Comparison of ENCODE assay signal across 18 cellular contexts in the genomic region with DNA sequence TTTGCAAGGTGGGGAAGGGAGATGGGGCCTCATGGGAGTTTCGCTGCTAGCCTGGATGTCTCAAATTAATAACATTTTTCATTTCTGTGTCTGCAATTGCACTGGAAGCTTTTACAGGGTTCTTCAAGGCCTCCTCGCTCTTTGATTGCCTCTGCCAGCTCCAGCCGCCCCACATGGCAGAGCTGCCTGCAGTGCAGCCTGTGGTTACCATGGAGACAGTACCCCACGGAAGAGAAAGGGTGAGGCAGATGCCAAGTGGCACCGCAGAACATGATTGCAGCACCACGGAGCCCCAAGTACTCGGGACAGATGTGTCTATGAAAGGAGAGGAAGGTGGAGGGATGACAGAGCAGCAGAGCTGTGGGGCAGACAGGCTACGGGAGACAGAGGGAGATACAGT. TPM values are rescaled to one million over a fixed set of nuclear protein-coding genes. Genes with fewer than 3 reads are reported as not detected.
DNase-seq lines count a peak whose midpoint lies in the region; ATAC-seq and TF ChIP-seq lines count a peak whose summit lies in the region.
"Had no signal": no experiment of that assay in that cellular context is flagged by ENCODE, and none has a peak within 500 bp of the region (broad histone marks: within the 10 kb centered on the region; RNA-seq: fewer than 3 reads in every experiment).

No MANE protein-coding gene starts in this region.

- DNase-seq in NCI-H2081 (lab: John Stamatoyannopoulos, UW) (peak; percentile 45 to 63), NCI-H2081 treated with DMSO at 0.1 percent for 48 hours (lab: John Stamatoyannopoulos, UW) (no peak), NCI-H69 (lab: John Stamatoyannopoulos, UW) (peak; percentile 30), dorsolateral prefrontal cortex (peak; percentile 31 to 85 (median 74)), posterior vena cava (ENCODE audit: low spot score) (peak; percentile 29), NCI-H774 (lab: John Stamatoyannopoulos, UW) (no peak)
- no peak for DNase-seq in activated T-helper 2 cell treated with anti-CD3 and anti-CD28 coated beads, Interferon-gamma antibody, Interleukin-2, Interleukin-4, amounts not matched to agents 10 μg/mL and 5 μg/mL and 100 μg/mL, durations not matched to agents 14 hours and 24 hours and 36 hours (ENCODE audit: low spot score)
- DNase-seq: activated CD4-positive, alpha-beta T cell treated with anti-CD3 and anti-CD28 coated beads, Interleukin-2, amount 10 ng/mL, durations not matched to agents 24 days and 14 days; activated CD8-positive, alpha-beta memory T cell treated with anti-CD3 and anti-CD28 coated beads, Interleukin-2, amount 50 U/mL, for 4 hours; activated effector memory CD4-positive, alpha-beta T cell treated with anti-CD3 and anti-CD28 coated beads, Interleukin-2, amount 50 U/mL, for 16 hours; left ventricle myocardium superior; NCI-H1930 had no signal

- no peak for TF ChIP-seq CTCF in dorsolateral prefrontal cortex (IDR thresholded peaks at IDR 0.05 in 54 of 56, conservative IDR thresholded peaks at IDR 0.05 in 2 of 56; ENCODE audit: low read depth in 1 of 56, partially characterized antibody in 56 of 56)

- H3K4me1 Mint-ChIP-seq in activated T-helper 2 cell treated with anti-CD3 and anti-CD28 coated beads, Interferon-gamma antibody, Interleukin-2, Interleukin-4, amounts not matched to agents 10 μg/mL and 5 μg/mL and 100 μg/mL, durations not matched to agents 14 hours and 24 hours and 36 hours (ENCODE audit: low read depth) = no peaks in the 10 kb centered on the region
- H3K4me1 Mint-ChIP-seq: activated CD4-positive, alpha-beta T cell treated with anti-CD3 and anti-CD28 coated beads, Interleukin-2, amount 10 ng/mL, durations not matched to agents 24 days and 14 days had no signal

- H3K4me3 ChIP-seq in dorsolateral prefrontal cortex = peak overlapping the region in 20 of 59 donors; percentile 2 to 35 (median 24)
- H3K4me3 ChIP-seq: BLaER1, cardiac muscle cell had no signal

- H3K27ac Mint-ChIP-seq in activated T-helper 2 cell treated with anti-CD3 and anti-CD28 coated beads, Interferon-gamma antibody, Interleukin-2, Interleukin-4, amounts not matched to agents 10 μg/mL and 5 μg/mL and 100 μg/mL, durations not matched to agents 14 hours and 24 hours and 36 hours = no peak overlapping the region
- H3K27ac Mint-ChIP-seq: activated CD4-positive, alpha-beta T cell treated with anti-CD3 and anti-CD28 coated beads, Interleukin-2, amount 10 ng/mL, durations not matched to agents 24 days and 14 days had no signal

- peak overlapping the region in 30 of 59 donors; percentile 7 to 70 (median 38) for H3K27ac ChIP-seq in dorsolateral prefrontal cortex
- H3K27ac ChIP-seq: BLaER1, cardiac muscle cell, neutrophil had no signal

- H3K4me3 Mint-ChIP-seq in activated T-helper 2 cell treated with anti-CD3 and anti-CD28 coated beads, Interferon-gamma antibody, Interleukin-2, Interleukin-4, amounts not matched to agents 10 μg/mL and 5 μg/mL and 100 μg/mL, durations not matched to agents 14 hours and 24 hours and 36 hours (ENCODE audit: low read depth) = no peak overlapping the region
- H3K4me3 Mint-ChIP-seq: activated CD4-positive, alpha-beta T cell treated with anti-CD3 and anti-CD28 coated beads, Interleukin-2, amount 10 ng/mL, durations not matched to agents 24 days and 14 days had no signal

- no peak for ATAC-seq in HG02870 (IDR thresholded peaks at IDR 0.05; ENCODE audit: unreplicated experiment)
- ATAC-seq: left ventricle myocardium superior, right cardiac atrium had no signal

- H3K9me3 Mint-ChIP-seq in activated T-helper 2 cell treated with anti-CD3 and anti-CD28 coated beads, Interferon-gamma antibody, Interleukin-2, Interleukin-4, amounts not matched to agents 10 μg/mL and 5 μg/mL and 100 μg/mL, durations not matched to agents 14 hours and 24 hours and 36 hours = peaks cover 25% of the 10 kb centered on the region

- H3K27me3 Mint-ChIP-seq in activated T-helper 2 cell treated with anti-CD3 and anti-CD28 coated beads, Interferon-gamma antibody, Interleukin-2, Interleukin-4, amounts not matched to agents 10 μg/mL and 5 μg/mL and 100 μg/mL, durations not matched to agents 14 hours and 24 hours and 36 hours (ENCODE audit: low read depth) = no peaks in the 10 kb centered on the region
- H3K27me3 Mint-ChIP-seq: activated CD4-positive, alpha-beta T cell treated with anti-CD3 and anti-CD28 coated beads, Interleukin-2, amount 10 ng/mL, durations not matched to agents 24 days and 14 days had no signal

- H3K36me3 Mint-ChIP-seq in activated T-helper 2 cell treated with anti-CD3 and anti-CD28 coated beads, Interferon-gamma antibody, Interleukin-2, Interleukin-4, amounts not matched to agents 10 μg/mL and 5 μg/mL and 100 μg/mL, durations not matched to agents 14 hours and 24 hours and 36 hours (ENCODE audit: low read depth) = no peaks in the 10 kb centered on the region

- intact Hi-C loops in dorsolateral prefrontal cortex (cut with DNase I) = no loop called here
- intact Hi-C loops in posterior vena cava (cut with DNase I) = no loop called here
- intact Hi-C loops in activated T-helper 2 cell treated with anti-CD3 and anti-CD28 coated beads, Interferon-gamma antibody, Interleukin-2, Interleukin-4, amounts not matched to agents 10 μg/mL and 5 μg/mL and 100 μg/mL, durations not matched to agents 14 hours and 24 hours and 36 hours (cut with micrococcal nuclease) = no loop called here

- H3K27me3 ChIP-seq in dorsolateral prefrontal cortex = no peaks in the 10 kb centered on the region
- H3K27me3 ChIP-seq: BLaER1, cardiac muscle cell, neutrophil had no signal

RNA-seq across cellular contexts. Expression of a gene that starts 25.4 kb away (rescaled TPM):
- total RNA-seq in dorsolateral prefrontal cortex (100 to 1,000 TPM; 239 to 532 (median 375) TPM), posterior vena cava (1 to 10 TPM in 1 of 2 donors, under 1 TPM in 1; 0.46 to 1.6 TPM)
- not detected in 2 replicates for total RNA-seq in activated T-helper 2 cell treated with anti-CD3 and anti-CD28 coated beads, Interferon-gamma antibody, Interleukin-2, Interleukin-4, amounts not matched to agents 10 μg/mL and 5 μg/mL and 100 μg/mL, durations not matched to agents 14 hours and 24 hours and 36 hours
- total RNA-seq: activated CD4-positive, alpha-beta T cell treated with anti-CD3 and anti-CD28 coated beads, Interleukin-2, amount 10 ng/mL, durations not matched to agents 24 days and 14 days; RPMI7951 had no signal

Comparison
In these comparisons a context has a peak if more than half of its experiments do, and no peak if none do; other contexts are left out.
1. DNase-seq: peak in NCI-H2081 (2 of 2), NCI-H69 (single experiment), dorsolateral prefrontal cortex (10 of 10) and posterior vena cava (single experiment); none in NCI-H2081 treated with DMSO at 0.1 percent for 48 hours (single experiment), activated T-helper 2 cell treated with anti-CD3 and anti-CD28 coated beads, Interferon-gamma antibody, Interleukin-2, Interleukin-4, amounts not matched to agents 10 μg/mL and 5 μg/mL and 100 μg/mL, durations not matched to agents 14 hours and 24 hours and 36 hours (single experiment) and NCI-H774 (single experiment).
2. RNA of a gene that starts 25.4 kb away (total RNA-seq): 239 to 532 TPM in dorsolateral prefrontal cortex; 0.46 to 1.6 TPM in posterior vena cava and not detected in activated T-helper 2 cell treated with anti-CD3 and anti-CD28 coated beads, Interferon-gamma antibody, Interleukin-2, Interleukin-4, amounts not matched to agents 10 μg/mL and 5 μg/mL and 100 μg/mL, durations not matched to agents 14 hours and 24 hours and 36 hours; every median in the first group is over 10 times any median in the second.